Comparison of ENCODE assay signal across 1 cellular context in genomic region chr19:1343026-1343425, GRCh38.
TF ChIP-seq lines count a peak whose summit lies in the region.

No MANE protein-coding gene starts in this region.

TF ChIP-seq in IMR-90, 13 proteins besides CTCF, POLR2A, EP300 and RAD21 (continued from another document):
- no peak for TF ChIP-seq MXI1 (IDR thresholded peaks at IDR 0.05; ENCODE audit: borderline replicate concordance, low read depth, low read length)
- TF ChIP-seq USF2 (IDR thresholded peaks at IDR 0.05; ENCODE audit: low read depth, low read length), result no peak
- TF ChIP-seq FOS (IDR thresholded peaks at IDR 0.05; ENCODE audit: low read depth, low read length), result no peak
- TF ChIP-seq MAZ (IDR thresholded peaks at IDR 0.05; ENCODE audit: borderline replicate concordance, low read depth, low read length), result no peak
- no peak for TF ChIP-seq ELK1 (IDR thresholded peaks at IDR 0.05; ENCODE audit: borderline replicate concordance, low read depth, low read length)
- TF ChIP-seq RCOR1 (IDR thresholded peaks at IDR 0.05; ENCODE audit: insufficient replicate concordance, low read length), result no peak
- no peak for TF ChIP-seq NFE2L2 (IDR thresholded peaks at IDR 0.05; ENCODE audit: low read depth, low read length)
- TF ChIP-seq BHLHE40 (IDR thresholded peaks at IDR 0.05; ENCODE audit: low read depth, low read length), result no peak
- no peak for TF ChIP-seq CEBPB (IDR thresholded peaks at IDR 0.05; ENCODE audit: low read depth, low read length)
- TF ChIP-seq CHD1 (IDR thresholded peaks at IDR 0.05; ENCODE audit: low read depth, low read length), result no peak
- TF ChIP-seq SMC3 (IDR thresholded peaks at IDR 0.05; ENCODE audit: low read depth, low read length), result no peak
